ENCODE assay signal across 14 cellular contexts in genomic region chr13:51823861-51824260, GRCh38. TPM values are rescaled to one million over a fixed set of nuclear protein-coding genes. Genes with fewer than 3 reads are reported as not detected.
DNase-seq lines count a peak whose midpoint lies in the region; ATAC-seq and TF ChIP-seq lines count a peak whose summit lies in the region.
"Had no signal": no experiment of that assay in that cellular context is flagged by ENCODE, and none has a peak within 500 bp of the region (broad histone marks: within the 10 kb centered on the region; RNA-seq: fewer than 3 reads in every experiment).

No MANE protein-coding gene starts in this region.

- H3K4me3 Mint-ChIP-seq in activated CD4-positive, alpha-beta T cell treated with anti-CD3 and anti-CD28 coated beads, Interleukin-2, amount 10 ng/mL, durations not matched to agents 24 days and 14 days, result peak overlapping the region; percentile 73
- H3K4me3 Mint-ChIP-seq in activated naive CD8-positive, alpha-beta T cell, result peak overlapping the region; percentile 93
- peak overlapping the region; percentile 60 for H3K4me3 Mint-ChIP-seq in natural killer cell

- no peak for DNase-seq in activated CD4-positive, alpha-beta T cell treated with anti-CD3 and anti-CD28 coated beads, Interleukin-2, amount 10 ng/mL, durations not matched to agents 24 days and 14 days
- no peak for DNase-seq in activated CD4-positive, alpha-beta T cell treated with anti-CD3 and anti-CD28 coated beads for 1 hour
- no peak for DNase-seq in Karpas-422
- no peak for DNase-seq in natural killer cell
- no peak for DNase-seq in NCI-H2081 treated with DMSO at 0.1 percent for 48 hours (lab: John Stamatoyannopoulos, UW)
- no peak for DNase-seq in occipital lobe (lab: John Stamatoyannopoulos, UW)
- DNase-seq in HAP-1 (ENCODE audit: low spot score in 2 of 2), result no peak
- DNase-seq: left colon, NCI-H2107 had no signal

- H2AFZ ChIP-seq in Karpas-422 (ENCODE audit: low read length), result no peak overlapping the region
- H2AFZ ChIP-seq: parathyroid adenoma had no signal

- H3K36me3 ChIP-seq in Karpas-422 (ENCODE audit: insufficient read depth, low read length), result no peaks in the 10 kb centered on the region
- no peaks in the 10 kb centered on the region for H3K36me3 ChIP-seq in HAP-1 (replicated peaks)

- H3K4me3 ChIP-seq in Karpas-422 (ENCODE audit: low read length) (no peak overlapping the region), HAP-1 (no peak overlapping the region)
- H3K4me3 ChIP-seq: SK-N-MC had no signal

- in situ Hi-C loops in HAP-1 (cut with MboI; ENCODE audit: low sequenced_read_pairs), result loop anchor here (5.0 kb wide), 1 partner anchor 298 kb away; no protein-coding TSS in a partner anchor

- no peaks in the 10 kb centered on the region for H3K9me3 ChIP-seq in Karpas-422 (ENCODE audit: low read length)
- H3K9me3 ChIP-seq in HAP-1, result no peaks in the 10 kb centered on the region

- H3K4me1 Mint-ChIP-seq in activated CD4-positive, alpha-beta T cell treated with anti-CD3 and anti-CD28 coated beads, Interleukin-2, amount 10 ng/mL, durations not matched to agents 24 days and 14 days, result peaks cover 74% of the 10 kb centered on the region
- peaks cover 97% of the 10 kb centered on the region for H3K4me1 Mint-ChIP-seq in activated naive CD8-positive, alpha-beta T cell (ENCODE audit: low read depth)
- peaks cover 54 to 66% of the 10 kb centered on the region in 2 donors for H3K4me1 Mint-ChIP-seq in natural killer cell

- TF ChIP-seq CTCF in natural killer cell (IDR thresholded peaks at IDR 0.05), result no peak

- H3K27ac Mint-ChIP-seq in activated CD4-positive, alpha-beta T cell treated with anti-CD3 and anti-CD28 coated beads, Interleukin-2, amount 10 ng/mL, durations not matched to agents 24 days and 14 days, result no peak overlapping the region
- H3K27ac Mint-ChIP-seq in activated naive CD8-positive, alpha-beta T cell, result peak overlapping the region; percentile 100
- peak overlapping the region in 1 of 2 donors; percentile 60 for H3K27ac Mint-ChIP-seq in natural killer cell

- peak overlapping the region; percentile 99 for H3K27ac ChIP-seq in Karpas-422 (ENCODE audit: low read length)
- H3K27ac ChIP-seq: parathyroid adenoma, SK-N-MC had no signal

- H3K36me3 Mint-ChIP-seq in activated CD4-positive, alpha-beta T cell treated with anti-CD3 and anti-CD28 coated beads, Interleukin-2, amount 10 ng/mL, durations not matched to agents 24 days and 14 days (ENCODE audit: low read depth), result no peaks in the 10 kb centered on the region
- no peaks in the 10 kb centered on the region for H3K36me3 Mint-ChIP-seq in activated naive CD8-positive, alpha-beta T cell
- H3K36me3 Mint-ChIP-seq in natural killer cell, result no peaks in the 10 kb centered on the region

- H3K79me2 ChIP-seq in Karpas-422 (ENCODE audit: low read length), result no peaks in the 10 kb centered on the region
- H3K79me2 ChIP-seq: parathyroid adenoma had no signal

- H3K9me2 ChIP-seq in Karpas-422 (replicated peaks; ENCODE audit: insufficient read depth, low read length), result no peaks in the 10 kb centered on the region

- H3K27me3 Mint-ChIP-seq in activated CD4-positive, alpha-beta T cell treated with anti-CD3 and anti-CD28 coated beads, Interleukin-2, amount 10 ng/mL, durations not matched to agents 24 days and 14 days, result peaks cover 3% of the 10 kb centered on the region
- no peaks in the 10 kb centered on the region for H3K27me3 Mint-ChIP-seq in activated naive CD8-positive, alpha-beta T cell
- peaks cover 0 to 3% of the 10 kb centered on the region in 2 donors for H3K27me3 Mint-ChIP-seq in natural killer cell (ENCODE audit: low read depth in 2 of 2)

- intact Hi-C loops in activated CD4-positive, alpha-beta T cell treated with anti-CD3 and anti-CD28 coated beads, Interleukin-2, amount 10 ng/mL, durations not matched to agents 24 days and 14 days (cut with micrococcal nuclease), result loop anchor here (5.0 to 10.0 kb wide), 2 partner anchors 368 to 631 kb away; partner anchors contain the start of genes CKAP2 and VPS36
- intact Hi-C loops in natural killer cell (cut with micrococcal nuclease), result no loop called here

- no peak for ATAC-seq in natural killer cell
- ATAC-seq: left colon had no signal

- H3K4me1 ChIP-seq in Karpas-422 (ENCODE audit: low read length) (peaks cover 100% of the 10 kb centered on the region), HAP-1 (peaks cover 3% of the 10 kb centered on the region; the same call in 1 of the 2 replicates)

- no peaks in the 10 kb centered on the region for H4K20me1 ChIP-seq in Karpas-422 (ENCODE audit: insufficient read depth, low read depth, low read length)

- peak overlapping the region; percentile 76 for H3K4me2 ChIP-seq in Karpas-422 (ENCODE audit: low read depth, low read length, poor library complexity, severe bottlenecking)

- H3K9me3 Mint-ChIP-seq in activated CD4-positive, alpha-beta T cell treated with anti-CD3 and anti-CD28 coated beads, Interleukin-2, amount 10 ng/mL, durations not matched to agents 24 days and 14 days, result no peaks in the 10 kb centered on the region
- H3K9me3 Mint-ChIP-seq in activated naive CD8-positive, alpha-beta T cell (ENCODE audit: low read depth), result no peaks in the 10 kb centered on the region
- H3K9me3 Mint-ChIP-seq in natural killer cell, result no peaks in the 10 kb centered on the region

- no peak overlapping the region for H3K9ac ChIP-seq in Karpas-422 (ENCODE audit: low read length)
- H3K9ac ChIP-seq: parathyroid adenoma had no signal

- H3K27me3 ChIP-seq in Karpas-422 (ENCODE audit: low read length) (no peaks in the 10 kb centered on the region), HAP-1 (ENCODE audit: low read depth) (peaks cover 11% of the 10 kb centered on the region)

RNA-seq across cellular contexts. Expression of gene DHRS12, which starts 19.9 kb away (rescaled TPM):
- 3.2 and 3.9 TPM in 2 replicates for total RNA-seq in activated CD4-positive, alpha-beta T cell treated with anti-CD3 and anti-CD28 coated beads, Interleukin-2, amount 10 ng/mL, durations not matched to agents 24 days and 14 days
- total RNA-seq in Karpas-422 (2014; rRNA removed; shearing (Covaris generic); ENCODE audit: low replicate concordance), result 9.7 and 10.9 TPM in 2 replicates
- total RNA-seq in natural killer cell, result 10 to 100 TPM in 2 of 3 donors, 1 to 10 TPM in 1; 7.0 to 11.7 (median 10.4) TPM
- total RNA-seq in occipital lobe, result 5.6 TPM

RNA-seq across cellular contexts. Expression of gene TMEM272, which starts 21.1 kb away (rescaled TPM):
- total RNA-seq in activated CD4-positive, alpha-beta T cell treated with anti-CD3 and anti-CD28 coated beads, Interleukin-2, amount 10 ng/mL, durations not matched to agents 24 days and 14 days, result 0.38 and 0.77 TPM in 2 replicates
- 0.15 TPM in 1 of 2 replicates, not detected in the other for total RNA-seq in Karpas-422 (2014; rRNA removed; shearing (Covaris generic); ENCODE audit: low replicate concordance)
- total RNA-seq in natural killer cell (under 1 TPM in 1 of 3 donors, not detected in 2; 0.08 TPM), occipital lobe (0.16 TPM)
- total RNA-seq: ureter had no signal

RNA-seq across cellular contexts. Expression of gene CCDC70, which starts 37.9 kb away (rescaled TPM):
- total RNA-seq in activated CD4-positive, alpha-beta T cell treated with anti-CD3 and anti-CD28 coated beads, Interleukin-2, amount 10 ng/mL, durations not matched to agents 24 days and 14 days, result not detected in 2 replicates
- not detected in 2 replicates for total RNA-seq in Karpas-422 (2014; rRNA removed; shearing (Covaris generic); ENCODE audit: low replicate concordance)
- total RNA-seq in natural killer cell (not detected), occipital lobe (not detected)
- total RNA-seq: left colon, mucosa of gallbladder, ureter had no signal
